Comparison of ENCODE assay signal across 1 cellular context in the genomic region with DNA sequence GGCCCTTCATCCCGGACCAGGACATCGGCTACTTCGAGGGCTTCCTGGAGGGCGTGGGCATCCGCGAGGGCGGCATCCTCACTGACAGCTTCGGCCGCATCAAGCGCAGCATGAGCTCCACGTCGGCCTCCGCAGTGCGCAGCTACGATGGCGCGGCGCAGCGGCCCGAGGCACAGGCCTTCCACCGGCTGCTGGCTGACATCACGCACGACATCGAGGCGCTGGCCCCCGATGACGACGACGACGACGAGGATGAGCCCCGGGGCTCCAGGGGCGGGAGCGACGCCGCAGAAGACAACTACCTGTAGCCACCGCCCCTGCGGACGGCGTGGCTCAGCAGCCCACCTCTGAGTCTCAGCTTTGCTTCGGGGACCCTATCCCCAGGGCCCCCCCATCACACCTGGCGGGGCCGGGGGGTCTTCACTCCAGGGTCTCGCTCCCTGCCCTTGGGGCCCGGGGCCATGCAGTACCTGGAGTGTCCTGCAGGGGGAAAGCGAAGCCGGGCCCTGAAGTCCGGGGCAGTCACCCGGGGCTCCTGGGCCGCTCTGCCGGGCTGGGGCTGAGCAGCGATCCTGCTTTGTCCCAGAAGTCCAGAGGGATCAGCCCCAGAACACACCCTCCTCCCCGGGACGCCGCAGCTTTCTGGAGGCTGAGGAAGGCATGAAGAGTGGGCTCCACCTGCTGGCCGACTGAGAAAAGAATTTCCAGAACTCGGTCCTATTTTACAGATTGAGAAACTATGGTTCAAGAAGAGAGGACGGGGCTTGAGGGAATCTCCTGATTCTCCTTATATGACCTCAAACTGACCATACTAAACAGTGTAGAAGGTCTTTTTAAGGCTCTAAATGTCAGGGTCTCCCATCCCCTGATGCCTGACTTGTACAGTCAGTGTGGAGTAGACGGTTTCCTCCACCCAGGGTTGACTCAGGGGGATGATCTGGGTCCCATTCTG.
TF ChIP-seq lines count a peak whose summit lies in the region.

No MANE protein-coding gene starts in this region.

TF ChIP-seq in HepG2, 621 proteins besides CTCF, POLR2A, EP300 and RAD21 (continued from another document and continues in another):
- TF ChIP-seq, protein P1, sequence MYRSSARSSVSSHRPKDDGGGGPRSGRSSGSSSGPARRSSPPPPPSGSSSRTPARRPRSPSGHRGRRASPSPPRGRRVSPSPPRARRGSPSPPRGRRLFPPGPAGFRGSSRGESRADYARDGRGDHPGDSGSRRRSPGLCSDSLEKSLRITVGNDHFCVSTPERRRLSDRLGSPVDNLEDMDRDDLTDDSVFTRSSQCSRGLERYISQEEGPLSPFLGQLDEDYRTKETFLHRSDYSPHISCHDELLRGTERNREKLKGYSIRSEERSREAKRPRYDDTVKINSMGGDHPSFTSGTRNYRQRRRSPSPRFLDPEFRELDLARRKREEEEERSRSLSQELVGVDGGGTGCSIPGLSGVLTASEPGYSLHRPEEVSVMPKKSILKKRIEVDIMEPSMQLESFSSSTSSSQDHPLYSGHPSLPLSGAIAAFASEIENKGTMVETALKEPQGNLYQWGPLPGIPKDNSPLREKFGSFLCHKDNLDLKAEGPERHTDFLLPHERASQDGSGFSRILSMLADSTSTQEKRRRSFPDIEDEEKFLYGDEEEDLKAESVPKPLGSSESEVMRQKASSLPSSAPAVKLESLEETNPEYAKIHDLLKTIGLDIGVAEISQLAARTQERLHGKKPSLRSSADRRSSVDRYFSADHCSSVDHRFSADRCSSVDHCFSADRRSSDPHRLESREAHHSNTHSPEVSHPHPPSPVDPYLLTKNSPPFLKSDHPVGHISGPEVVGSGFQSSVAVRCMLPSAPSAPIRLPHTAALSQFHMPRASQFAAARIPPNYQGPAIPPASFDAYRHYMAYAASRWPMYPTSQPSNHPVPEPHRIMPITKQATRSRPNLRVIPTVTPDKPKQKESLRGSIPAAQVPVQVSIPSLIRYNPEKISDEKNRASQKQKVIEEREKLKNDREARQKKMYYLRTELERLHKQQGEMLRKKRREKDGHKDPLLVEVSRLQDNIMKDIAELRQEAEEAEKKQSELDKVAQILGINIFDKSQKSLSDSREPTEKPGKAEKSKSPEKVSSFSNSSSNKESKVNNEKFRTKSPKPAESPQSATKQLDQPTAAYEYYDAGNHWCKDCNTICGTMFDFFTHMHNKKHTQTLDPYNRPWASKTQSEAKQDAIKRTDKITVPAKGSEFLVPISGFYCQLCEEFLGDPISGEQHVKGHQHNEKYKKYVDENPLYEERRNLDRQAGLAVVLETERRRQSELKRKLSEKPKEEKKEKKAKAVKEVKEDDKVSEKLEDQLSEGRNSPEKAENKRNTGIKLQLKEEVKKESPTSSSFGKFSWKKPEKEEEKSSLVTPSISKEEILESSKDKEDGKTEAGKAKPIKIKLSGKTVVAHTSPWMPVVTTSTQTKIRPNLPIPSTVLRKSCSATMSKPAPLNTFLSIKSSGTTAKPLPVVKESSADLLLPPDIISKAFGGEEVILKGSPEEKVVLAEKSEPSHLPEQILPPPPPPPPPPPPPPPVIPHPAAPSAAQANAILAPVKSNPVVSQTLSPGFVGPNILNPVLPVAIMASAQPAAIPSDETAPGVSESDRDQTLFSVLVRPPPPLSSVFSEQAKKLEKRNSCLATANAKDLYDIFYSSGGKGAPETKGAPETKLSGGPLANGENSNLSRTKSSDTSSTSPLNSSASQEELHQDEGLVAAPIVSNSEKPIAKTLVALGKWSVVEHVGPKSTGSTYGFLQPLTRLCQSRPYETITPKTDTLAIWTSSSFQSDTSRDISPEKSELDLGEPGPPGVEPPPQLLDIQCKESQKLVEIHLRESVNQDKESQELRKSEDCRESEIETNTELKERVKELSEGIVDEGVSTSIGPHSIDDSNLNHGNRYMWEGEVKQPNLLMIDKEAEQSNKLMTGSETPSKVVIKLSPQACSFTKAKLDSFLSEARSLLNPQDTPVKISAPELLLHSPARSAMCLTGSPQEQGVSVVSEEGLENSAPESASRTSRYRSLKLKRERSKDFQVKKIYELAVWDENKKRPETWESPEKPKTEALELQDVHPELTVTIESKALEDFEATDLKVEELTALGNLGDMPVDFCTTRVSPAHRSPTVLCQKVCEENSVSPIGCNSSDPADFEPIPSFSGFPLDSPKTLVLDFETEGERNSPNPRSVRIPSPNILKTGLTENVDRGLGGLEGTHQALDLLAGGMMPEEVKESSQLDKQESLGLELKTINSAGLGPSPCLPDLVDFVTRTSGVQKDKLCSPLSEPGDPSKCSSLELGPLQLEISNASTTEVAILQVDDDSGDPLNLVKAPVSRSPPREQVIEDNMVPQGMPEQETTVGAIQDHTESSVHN (CRISPR knock-in tag; IDR thresholded peaks at IDR 0.05) = no peak
- no peak for TF ChIP-seq SYNCRIP (IDR thresholded peaks at IDR 0.05; ENCODE audit: insufficient read depth, low read depth, low read length)
- TF ChIP-seq, protein P2, sequence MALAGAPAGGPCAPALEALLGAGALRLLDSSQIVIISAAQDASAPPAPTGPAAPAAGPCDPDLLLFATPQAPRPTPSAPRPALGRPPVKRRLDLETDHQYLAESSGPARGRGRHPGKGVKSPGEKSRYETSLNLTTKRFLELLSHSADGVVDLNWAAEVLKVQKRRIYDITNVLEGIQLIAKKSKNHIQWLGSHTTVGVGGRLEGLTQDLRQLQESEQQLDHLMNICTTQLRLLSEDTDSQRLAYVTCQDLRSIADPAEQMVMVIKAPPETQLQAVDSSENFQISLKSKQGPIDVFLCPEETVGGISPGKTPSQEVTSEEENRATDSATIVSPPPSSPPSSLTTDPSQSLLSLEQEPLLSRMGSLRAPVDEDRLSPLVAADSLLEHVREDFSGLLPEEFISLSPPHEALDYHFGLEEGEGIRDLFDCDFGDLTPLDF (CRISPR knock-in tag; IDR thresholded peaks at IDR 0.05) = no peak
- TF ChIP-seq, protein P3, sequence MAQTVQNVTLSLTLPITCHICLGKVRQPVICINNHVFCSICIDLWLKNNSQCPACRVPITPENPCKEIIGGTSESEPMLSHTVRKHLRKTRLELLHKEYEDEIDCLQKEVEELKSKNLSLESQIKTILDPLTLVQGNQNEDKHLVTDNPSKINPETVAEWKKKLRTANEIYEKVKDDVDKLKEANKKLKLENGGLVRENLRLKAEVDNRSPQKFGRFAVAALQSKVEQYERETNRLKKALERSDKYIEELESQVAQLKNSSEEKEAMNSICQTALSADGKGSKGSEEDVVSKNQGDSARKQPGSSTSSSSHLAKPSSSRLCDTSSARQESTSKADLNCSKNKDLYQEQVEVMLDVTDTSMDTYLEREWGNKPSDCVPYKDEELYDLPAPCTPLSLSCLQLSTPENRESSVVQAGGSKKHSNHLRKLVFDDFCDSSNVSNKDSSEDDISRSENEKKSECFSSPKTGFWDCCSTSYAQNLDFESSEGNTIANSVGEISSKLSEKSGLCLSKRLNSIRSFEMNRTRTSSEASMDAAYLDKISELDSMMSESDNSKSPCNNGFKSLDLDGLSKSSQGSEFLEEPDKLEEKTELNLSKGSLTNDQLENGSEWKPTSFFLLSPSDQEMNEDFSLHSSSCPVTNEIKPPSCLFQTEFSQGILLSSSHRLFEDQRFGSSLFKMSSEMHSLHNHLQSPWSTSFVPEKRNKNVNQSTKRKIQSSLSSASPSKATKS (CRISPR knock-in tag; IDR thresholded peaks at IDR 0.05) = no peak
- no peak for TF ChIP-seq ZNF329 (CRISPR knock-in tag; IDR thresholded peaks at IDR 0.05; ENCODE audit: low read depth)
- no peak for TF ChIP-seq FOXM1 (CRISPR knock-in tag; IDR thresholded peaks at IDR 0.05)
- TF ChIP-seq GLI4 (CRISPR knock-in tag; IDR thresholded peaks at IDR 0.05; ENCODE audit: borderline replicate concordance) = 0 out of 2 replicates have a peak, but pooled peaks have one; percentile 69
- TF ChIP-seq FLYWCH1 (CRISPR knock-in tag; IDR thresholded peaks at IDR 0.05) = peak; percentile 72; the same call in 1 of the 2 replicates
- 0 out of 2 replicates have a peak, but pooled peaks have one; percentile 12 for TF ChIP-seq BCL6 (CRISPR knock-in tag; IDR thresholded peaks at IDR 0.05)
- TF ChIP-seq, protein P4, sequence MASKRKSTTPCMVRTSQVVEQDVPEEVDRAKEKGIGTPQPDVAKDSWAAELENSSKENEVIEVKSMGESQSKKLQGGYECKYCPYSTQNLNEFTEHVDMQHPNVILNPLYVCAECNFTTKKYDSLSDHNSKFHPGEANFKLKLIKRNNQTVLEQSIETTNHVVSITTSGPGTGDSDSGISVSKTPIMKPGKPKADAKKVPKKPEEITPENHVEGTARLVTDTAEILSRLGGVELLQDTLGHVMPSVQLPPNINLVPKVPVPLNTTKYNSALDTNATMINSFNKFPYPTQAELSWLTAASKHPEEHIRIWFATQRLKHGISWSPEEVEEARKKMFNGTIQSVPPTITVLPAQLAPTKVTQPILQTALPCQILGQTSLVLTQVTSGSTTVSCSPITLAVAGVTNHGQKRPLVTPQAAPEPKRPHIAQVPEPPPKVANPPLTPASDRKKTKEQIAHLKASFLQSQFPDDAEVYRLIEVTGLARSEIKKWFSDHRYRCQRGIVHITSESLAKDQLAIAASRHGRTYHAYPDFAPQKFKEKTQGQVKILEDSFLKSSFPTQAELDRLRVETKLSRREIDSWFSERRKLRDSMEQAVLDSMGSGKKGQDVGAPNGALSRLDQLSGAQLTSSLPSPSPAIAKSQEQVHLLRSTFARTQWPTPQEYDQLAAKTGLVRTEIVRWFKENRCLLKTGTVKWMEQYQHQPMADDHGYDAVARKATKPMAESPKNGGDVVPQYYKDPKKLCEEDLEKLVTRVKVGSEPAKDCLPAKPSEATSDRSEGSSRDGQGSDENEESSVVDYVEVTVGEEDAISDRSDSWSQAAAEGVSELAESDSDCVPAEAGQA (IDR thresholded peaks at IDR 0.05; ENCODE audit: low read depth) = no peak; the same call in 1 of the 2 replicates
- TF ChIP-seq, protein P4 (CRISPR knock-in tag; IDR thresholded peaks at IDR 0.05; ENCODE audit: borderline replicate concordance) = no peak
- no peak for TF ChIP-seq ZSCAN9 (CRISPR knock-in tag; IDR thresholded peaks at IDR 0.05; ENCODE audit: borderline replicate concordance)
- no peak for TF ChIP-seq TRIM24 (CRISPR knock-in tag; IDR thresholded peaks at IDR 0.05)
- no peak for TF ChIP-seq ZNF224 (CRISPR knock-in tag; IDR thresholded peaks at IDR 0.05)
- TF ChIP-seq, protein P5, sequence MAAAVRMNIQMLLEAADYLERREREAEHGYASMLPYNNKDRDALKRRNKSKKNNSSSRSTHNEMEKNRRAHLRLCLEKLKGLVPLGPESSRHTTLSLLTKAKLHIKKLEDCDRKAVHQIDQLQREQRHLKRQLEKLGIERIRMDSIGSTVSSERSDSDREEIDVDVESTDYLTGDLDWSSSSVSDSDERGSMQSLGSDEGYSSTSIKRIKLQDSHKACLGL (CRISPR knock-in tag; IDR thresholded peaks at IDR 0.05) = no peak
- peak; percentile 66 for TF ChIP-seq SAP130 (CRISPR knock-in tag; IDR thresholded peaks at IDR 0.05; ENCODE audit: low read depth)
- TF ChIP-seq, protein P6, sequence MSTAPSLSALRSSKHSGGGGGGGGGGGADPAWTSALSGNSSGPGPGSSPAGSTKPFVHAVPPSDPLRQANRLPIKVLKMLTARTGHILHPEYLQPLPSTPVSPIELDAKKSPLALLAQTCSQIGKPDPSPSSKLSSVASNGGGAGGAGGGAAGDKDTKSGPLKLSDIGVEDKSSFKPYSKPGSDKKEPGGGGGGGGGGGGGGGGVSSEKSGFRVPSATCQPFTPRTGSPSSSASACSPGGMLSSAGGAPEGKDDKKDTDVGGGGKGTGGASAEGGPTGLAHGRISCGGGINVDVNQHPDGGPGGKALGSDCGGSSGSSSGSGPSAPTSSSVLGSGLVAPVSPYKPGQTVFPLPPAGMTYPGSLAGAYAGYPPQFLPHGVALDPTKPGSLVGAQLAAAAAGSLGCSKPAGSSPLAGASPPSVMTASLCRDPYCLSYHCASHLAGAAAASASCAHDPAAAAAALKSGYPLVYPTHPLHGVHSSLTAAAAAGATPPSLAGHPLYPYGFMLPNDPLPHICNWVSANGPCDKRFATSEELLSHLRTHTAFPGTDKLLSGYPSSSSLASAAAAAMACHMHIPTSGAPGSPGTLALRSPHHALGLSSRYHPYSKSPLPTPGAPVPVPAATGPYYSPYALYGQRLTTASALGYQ (CRISPR knock-in tag; IDR thresholded peaks at IDR 0.05) = no peak
- TF ChIP-seq, protein P7, sequence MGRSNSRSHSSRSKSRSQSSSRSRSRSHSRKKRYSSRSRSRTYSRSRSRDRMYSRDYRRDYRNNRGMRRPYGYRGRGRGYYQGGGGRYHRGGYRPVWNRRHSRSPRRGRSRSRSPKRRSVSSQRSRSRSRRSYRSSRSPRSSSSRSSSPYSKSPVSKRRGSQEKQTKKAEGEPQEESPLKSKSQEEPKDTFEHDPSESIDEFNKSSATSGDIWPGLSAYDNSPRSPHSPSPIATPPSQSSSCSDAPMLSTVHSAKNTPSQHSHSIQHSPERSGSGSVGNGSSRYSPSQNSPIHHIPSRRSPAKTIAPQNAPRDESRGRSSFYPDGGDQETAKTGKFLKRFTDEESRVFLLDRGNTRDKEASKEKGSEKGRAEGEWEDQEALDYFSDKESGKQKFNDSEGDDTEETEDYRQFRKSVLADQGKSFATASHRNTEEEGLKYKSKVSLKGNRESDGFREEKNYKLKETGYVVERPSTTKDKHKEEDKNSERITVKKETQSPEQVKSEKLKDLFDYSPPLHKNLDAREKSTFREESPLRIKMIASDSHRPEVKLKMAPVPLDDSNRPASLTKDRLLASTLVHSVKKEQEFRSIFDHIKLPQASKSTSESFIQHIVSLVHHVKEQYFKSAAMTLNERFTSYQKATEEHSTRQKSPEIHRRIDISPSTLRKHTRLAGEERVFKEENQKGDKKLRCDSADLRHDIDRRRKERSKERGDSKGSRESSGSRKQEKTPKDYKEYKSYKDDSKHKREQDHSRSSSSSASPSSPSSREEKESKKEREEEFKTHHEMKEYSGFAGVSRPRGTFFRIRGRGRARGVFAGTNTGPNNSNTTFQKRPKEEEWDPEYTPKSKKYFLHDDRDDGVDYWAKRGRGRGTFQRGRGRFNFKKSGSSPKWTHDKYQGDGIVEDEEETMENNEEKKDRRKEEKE (IDR thresholded peaks at IDR 0.05) = no peak
- no peak for TF ChIP-seq SCMH1 (CRISPR knock-in tag; IDR thresholded peaks at IDR 0.05; ENCODE audit: borderline replicate concordance)
- no peak for TF ChIP-seq POLR2AphosphoS5 (IDR thresholded peaks at IDR 0.05; ENCODE audit: low read depth, low read length)
- TF ChIP-seq, protein P8, sequence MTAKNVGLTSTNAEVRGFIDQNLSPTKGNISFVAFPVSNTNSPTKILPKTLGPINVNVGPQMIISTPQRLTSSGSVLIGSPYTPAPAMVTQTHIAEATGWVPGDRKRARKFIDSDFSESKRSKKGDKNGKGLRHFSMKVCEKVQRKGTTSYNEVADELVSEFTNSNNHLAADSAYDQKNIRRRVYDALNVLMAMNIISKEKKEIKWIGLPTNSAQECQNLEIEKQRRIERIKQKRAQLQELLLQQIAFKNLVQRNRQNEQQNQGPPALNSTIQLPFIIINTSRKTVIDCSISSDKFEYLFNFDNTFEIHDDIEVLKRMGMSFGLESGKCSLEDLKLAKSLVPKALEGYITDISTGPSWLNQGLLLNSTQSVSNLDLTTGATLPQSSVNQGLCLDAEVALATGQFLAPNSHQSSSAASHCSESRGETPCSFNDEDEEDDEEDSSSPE (CRISPR knock-in tag; IDR thresholded peaks at IDR 0.05) = no peak
- peak; percentile 85 for TF ChIP-seq U2AF1 (optimal IDR thresholded peaks at IDR 0.05; ENCODE audit: low read depth, low read length)
